In genomic region chr20:9759392-9759791, GRCh38 we compare ENCODE assay signal across 1 cellular context.
TF ChIP-seq lines count a peak whose summit lies in the region.

No MANE protein-coding gene starts in this region.

TF ChIP-seq in H1, 55 proteins besides CTCF, POLR2A, EP300 and RAD21:
- TF ChIP-seq JUN (IDR thresholded peaks at IDR 0.05; ENCODE audit: low read depth, low read length) (no peak), TEAD4 (IDR thresholded peaks at IDR 0.05; ENCODE audit: low read depth, low read length) (no peak), GABPA (IDR thresholded peaks at IDR 0.05; ENCODE audit: borderline replicate concordance, insufficient read depth, low read length) (no peak), YY1 (IDR thresholded peaks at IDR 0.05; ENCODE audit: low read depth, low read length) (no peak), BACH1 (IDR thresholded peaks at IDR 0.05; ENCODE audit: low read length) (no peak), SAP30 (IDR thresholded peaks at IDR 0.05; ENCODE audit: insufficient read depth, insufficient replicate concordance, low read length) (no peak), BRCA1 (IDR thresholded peaks at IDR 0.05; ENCODE audit: low read depth, low read length) (no peak)
